ENCODE assay signal across 8 cellular contexts in the genomic region with DNA sequence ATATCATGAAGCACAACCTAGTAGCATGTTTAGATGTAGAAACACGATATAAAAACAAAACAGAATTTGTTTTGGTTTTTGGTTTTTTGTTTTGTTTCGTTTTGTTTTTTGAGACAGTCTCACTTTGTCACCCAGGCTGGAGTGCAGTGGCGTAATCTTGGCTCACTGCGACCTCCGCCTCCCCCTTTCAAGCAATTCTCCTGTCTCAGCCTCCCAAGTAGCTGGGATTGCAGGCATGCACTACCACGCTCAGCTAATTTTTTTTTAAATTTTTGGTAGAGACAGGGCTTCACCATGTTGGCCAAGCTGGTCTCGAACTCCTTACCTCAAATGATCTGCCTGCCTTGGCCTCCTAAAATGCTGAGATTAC.
DNase-seq lines count a peak whose midpoint lies in the region; ATAC-seq, FAIRE-seq and TF ChIP-seq lines count a peak whose summit lies in the region.
"Not testable (repeated sequence)": the region's sequence is repeated elsewhere in the genome, so short reads cannot be mapped to it uniquely, and the experiment has no call there.

No MANE protein-coding gene starts in this region.

- TF ChIP-seq CTCF in Loucy (conservative IDR thresholded peaks at IDR 0.05; ENCODE audit: low read length); activated CD8-positive, alpha-beta T cell treated with anti-CD3 and anti-CD28 coated beads for 36 hours (IDR thresholded peaks at IDR 0.05); astrocyte (IDR thresholded peaks at IDR 0.05; ENCODE audit: insufficient read depth, low read depth, low read length): not testable (repeated sequence)

- H3K79me2 ChIP-seq in Loucy (ENCODE audit: insufficient read depth, low read length); astrocyte (ENCODE audit: insufficient read depth, low read length): not testable (repeated sequence)

- H2AFZ ChIP-seq in Loucy (ENCODE audit: low read length); astrocyte (ENCODE audit: low read depth, low read length): not testable (repeated sequence)

- peaks cover 22% of the 10 kb centered on the region for H3K27me3 Mint-ChIP-seq in T-helper 2 cell treated with Interferon-gamma antibody and Interleukin-4, amounts not matched to agents 5 μg/mL and 100 μg/mL, for 36 hours (ENCODE audit: low read depth)
- peaks cover 12% of the 10 kb centered on the region for H3K27me3 Mint-ChIP-seq in activated CD8-positive, alpha-beta T cell treated with anti-CD3 and anti-CD28 coated beads for 36 hours
- not testable (repeated sequence) for H3K27me3 Mint-ChIP-seq in activated T-helper 17 cell treated with anti-CD3 and anti-CD28 coated beads, Interleukin-2, amount 50 U/mL, for 72 hours; astrocyte (ENCODE audit: low read depth, unreplicated experiment)
- peaks cover 16 to 22% (median 17%) of the 10 kb centered on the region in 3 donors for H3K27me3 Mint-ChIP-seq in immature natural killer cell (ENCODE audit: low read depth in 3 of 3)

- not testable (repeated sequence) for DNase-seq in T-helper 2 cell treated with Interferon-gamma antibody and Interleukin-4, amounts not matched to agents 5 μg/mL and 100 μg/mL, for 36 hours (ENCODE audit: low spot score); activated CD8-positive, alpha-beta T cell treated with anti-CD3 and anti-CD28 coated beads for 36 hours; astrocyte (ENCODE audit: low read depth); immature natural killer cell; stimulated activated effector memory CD8-positive, alpha-beta T cell treated with anti-CD3 and anti-CD28 coated beads, Interleukin-12 subunit alpha, Interleukin-12 subunit beta, amount 100 ng/mL, for 72 hours (ENCODE audit: low spot score in 2 of 2)

- peaks cover 9 to 46% (median 32%) of the 10 kb centered on the region in 10 experiments for H3K4me1 ChIP-seq in BLaER1 treated with 17β-estradiol and CSF1 and Interleukin-3, amounts not matched to agents 10 nM and 100 nM
- peaks cover 24% of the 10 kb centered on the region for H3K4me1 ChIP-seq in Loucy (ENCODE audit: insufficient read depth, low read length, poor library complexity, severe bottlenecking)
- peaks cover 13% of the 10 kb centered on the region for H3K4me1 ChIP-seq in astrocyte (ENCODE audit: insufficient read depth, low read length)

- H4K20me1 ChIP-seq in BLaER1 treated with 17β-estradiol and CSF1 and Interleukin-3, amounts not matched to agents 10 nM and 100 nM: peaks cover 0 to 11% (median 0%) of the 10 kb centered on the region in 11 experiments; a peak in 2 of 22 replicates
- not testable (repeated sequence) for H4K20me1 ChIP-seq in Loucy (ENCODE audit: insufficient read depth, low read length, poor library complexity, severe bottlenecking); astrocyte (ENCODE audit: insufficient read depth, low read length)

- H3K4me3 ChIP-seq in BLaER1 treated with 17β-estradiol and CSF1 and Interleukin-3, amounts not matched to agents 10 nM and 100 nM; Loucy (ENCODE audit: low read length, poor library complexity, severe bottlenecking); astrocyte (ENCODE audit: insufficient read depth, low read depth, low read length): not testable (repeated sequence)

- CTCF ChIA-PET in activated CD8-positive, alpha-beta T cell treated with anti-CD3 and anti-CD28 coated beads for 36 hours (lab: Charles Lee): interaction anchor here (0.9 to 1.9 kb wide), 3 partner anchors 9 to 50 kb away, joined by 3 to 4 read pairs (median 3); no protein-coding TSS in a partner anchor

- H3K4me3 Mint-ChIP-seq in T-helper 2 cell treated with Interferon-gamma antibody and Interleukin-4, amounts not matched to agents 5 μg/mL and 100 μg/mL, for 36 hours: peak overlapping the region; percentile 64
- not testable (repeated sequence) for H3K4me3 Mint-ChIP-seq in activated CD8-positive, alpha-beta T cell treated with anti-CD3 and anti-CD28 coated beads for 36 hours; astrocyte (ENCODE audit: unreplicated experiment)
- peak overlapping the region; percentile 19 for H3K4me3 Mint-ChIP-seq in activated T-helper 17 cell treated with anti-CD3 and anti-CD28 coated beads, Interleukin-2, amount 50 U/mL, for 72 hours
- H3K4me3 Mint-ChIP-seq in immature natural killer cell: peak overlapping the region; percentile 42 to 85 (median 71)
- peak overlapping the region; percentile 24 for H3K4me3 Mint-ChIP-seq in stimulated activated effector memory CD8-positive, alpha-beta T cell treated with anti-CD3 and anti-CD28 coated beads, Interleukin-12 subunit alpha, Interleukin-12 subunit beta, amount 100 ng/mL, for 72 hours

- intact Hi-C loops in activated CD8-positive, alpha-beta T cell treated with anti-CD3 and anti-CD28 coated beads for 36 hours (cut with micrococcal nuclease): loop anchor here (5.0 kb wide), 1 partner anchor 34 kb away; no protein-coding TSS in a partner anchor

- not testable (repeated sequence) for ATAC-seq in activated CD8-positive, alpha-beta T cell treated with anti-CD3 and anti-CD28 coated beads for 36 hours; activated T-helper 17 cell treated with anti-CD3 and anti-CD28 coated beads, Interleukin-2, amount 50 U/mL, for 72 hours (replicated peaks); stimulated activated effector memory CD8-positive, alpha-beta T cell treated with anti-CD3 and anti-CD28 coated beads, Interleukin-12 subunit alpha, Interleukin-12 subunit beta, amount 100 ng/mL, for 72 hours

- not testable (repeated sequence) for H3F3A ChIP-seq in Loucy (ENCODE audit: low read depth)

- H3K9me2 ChIP-seq in Loucy (replicated peaks; ENCODE audit: low read depth, low read length): not testable (repeated sequence)

- H3K36me3 ChIP-seq in BLaER1 treated with 17β-estradiol and CSF1 and Interleukin-3, amounts not matched to agents 10 nM and 100 nM; Loucy (ENCODE audit: insufficient read depth, low read length); astrocyte (ENCODE audit: insufficient read depth, low read length): not testable (repeated sequence)

- peak overlapping the region; percentile 87 for H3K27ac Mint-ChIP-seq in T-helper 2 cell treated with Interferon-gamma antibody and Interleukin-4, amounts not matched to agents 5 μg/mL and 100 μg/mL, for 36 hours
- H3K27ac Mint-ChIP-seq in activated CD8-positive, alpha-beta T cell treated with anti-CD3 and anti-CD28 coated beads for 36 hours: peak overlapping the region; percentile 48
- H3K27ac Mint-ChIP-seq in activated T-helper 17 cell treated with anti-CD3 and anti-CD28 coated beads, Interleukin-2, amount 50 U/mL, for 72 hours: peak overlapping the region; percentile 76
- H3K27ac Mint-ChIP-seq in astrocyte (ENCODE audit: unreplicated experiment): not testable (repeated sequence)
- peak overlapping the region in 5 of 6 donors; percentile 88 to 96 (median 90) for H3K27ac Mint-ChIP-seq in immature natural killer cell
- H3K27ac Mint-ChIP-seq in stimulated activated effector memory CD8-positive, alpha-beta T cell treated with anti-CD3 and anti-CD28 coated beads, Interleukin-12 subunit alpha, Interleukin-12 subunit beta, amount 100 ng/mL, for 72 hours: peak overlapping the region; percentile 74

- peak overlapping the region in 9 of 11 experiments; percentile 11 to 72 (median 56); a peak in 11 of 22 replicates for H3K4me2 ChIP-seq in BLaER1 treated with 17β-estradiol and CSF1 and Interleukin-3, amounts not matched to agents 10 nM and 100 nM
- peak overlapping the region; percentile 22 for H3K4me2 ChIP-seq in Loucy (ENCODE audit: low read depth, low read length, poor library complexity, severe bottlenecking)
- peak overlapping the region; percentile 45 for H3K4me2 ChIP-seq in astrocyte (ENCODE audit: low read length)

- peaks cover 0 to 11% (median 0%) of the 10 kb centered on the region in 11 experiments; a peak in 4 of 22 replicates for H3K9me3 ChIP-seq in BLaER1 treated with 17β-estradiol and CSF1 and Interleukin-3, amounts not matched to agents 10 nM and 100 nM (replicated peaks in 1 of 11)
- H3K9me3 ChIP-seq in Loucy (ENCODE audit: insufficient read depth, low read depth, low read length); astrocyte (ENCODE audit: insufficient read depth, low read depth, low read length): not testable (repeated sequence)

- H3K36me3 Mint-ChIP-seq in T-helper 2 cell treated with Interferon-gamma antibody and Interleukin-4, amounts not matched to agents 5 μg/mL and 100 μg/mL, for 36 hours (ENCODE audit: low read depth); activated CD8-positive, alpha-beta T cell treated with anti-CD3 and anti-CD28 coated beads for 36 hours (ENCODE audit: low read depth); activated T-helper 17 cell treated with anti-CD3 and anti-CD28 coated beads, Interleukin-2, amount 50 U/mL, for 72 hours (ENCODE audit: low read depth); astrocyte (ENCODE audit: low read depth, unreplicated experiment); immature natural killer cell; stimulated activated effector memory CD8-positive, alpha-beta T cell treated with anti-CD3 and anti-CD28 coated beads, Interleukin-12 subunit alpha, Interleukin-12 subunit beta, amount 100 ng/mL, for 72 hours: not testable (repeated sequence)

- POLR2A ChIA-PET in activated CD8-positive, alpha-beta T cell treated with anti-CD3 and anti-CD28 coated beads for 36 hours (lab: Charles Lee): interaction anchor here (0.7 to 1.0 kb wide), 3 partner anchors 10 to 47 kb away, joined by 3 to 5 read pairs (median 3); no protein-coding TSS in a partner anchor

- H3K4me1 Mint-ChIP-seq in T-helper 2 cell treated with Interferon-gamma antibody and Interleukin-4, amounts not matched to agents 5 μg/mL and 100 μg/mL, for 36 hours (ENCODE audit: low read depth): peaks cover 17% of the 10 kb centered on the region
- H3K4me1 Mint-ChIP-seq in activated CD8-positive, alpha-beta T cell treated with anti-CD3 and anti-CD28 coated beads for 36 hours (ENCODE audit: low read depth): peaks cover 27% of the 10 kb centered on the region
- H3K4me1 Mint-ChIP-seq in activated T-helper 17 cell treated with anti-CD3 and anti-CD28 coated beads, Interleukin-2, amount 50 U/mL, for 72 hours: not testable (repeated sequence)
- peaks cover 16% of the 10 kb centered on the region for H3K4me1 Mint-ChIP-seq in astrocyte (ENCODE audit: low read depth, unreplicated experiment)
- H3K4me1 Mint-ChIP-seq in immature natural killer cell: peaks cover 52 to 57% of the 10 kb centered on the region in 2 donors
- peaks cover 35% of the 10 kb centered on the region for H3K4me1 Mint-ChIP-seq in stimulated activated effector memory CD8-positive, alpha-beta T cell treated with anti-CD3 and anti-CD28 coated beads, Interleukin-12 subunit alpha, Interleukin-12 subunit beta, amount 100 ng/mL, for 72 hours

- not testable (repeated sequence) for H3K27me3 ChIP-seq in BLaER1 treated with 17β-estradiol and CSF1 and Interleukin-3, amounts not matched to agents 10 nM and 100 nM; Loucy (ENCODE audit: insufficient read depth, low read length, poor library complexity, severe bottlenecking); astrocyte (ENCODE audit: insufficient read depth, low read length)

- FAIRE-seq in astrocyte (lab: Jason Lieb, UNC): not testable (repeated sequence)

- peaks cover 15% of the 10 kb centered on the region for H3K9me3 Mint-ChIP-seq in T-helper 2 cell treated with Interferon-gamma antibody and Interleukin-4, amounts not matched to agents 5 μg/mL and 100 μg/mL, for 36 hours
- not testable (repeated sequence) for H3K9me3 Mint-ChIP-seq in activated CD8-positive, alpha-beta T cell treated with anti-CD3 and anti-CD28 coated beads for 36 hours; activated T-helper 17 cell treated with anti-CD3 and anti-CD28 coated beads, Interleukin-2, amount 50 U/mL, for 72 hours; astrocyte (ENCODE audit: unreplicated experiment); immature natural killer cell; stimulated activated effector memory CD8-positive, alpha-beta T cell treated with anti-CD3 and anti-CD28 coated beads, Interleukin-12 subunit alpha, Interleukin-12 subunit beta, amount 100 ng/mL, for 72 hours

- H3K27ac ChIP-seq in BLaER1 treated with 17β-estradiol and CSF1 and Interleukin-3, amounts not matched to agents 10 nM and 100 nM: not testable (repeated sequence)
- peak overlapping the region; percentile 60 for H3K27ac ChIP-seq in astrocyte (ENCODE audit: low read depth, low read length)

- H3K9ac ChIP-seq in BLaER1 treated with 17β-estradiol and CSF1 and Interleukin-3, amounts not matched to agents 10 nM and 100 nM; Loucy (ENCODE audit: low read depth, low read length, poor library complexity, severe bottlenecking); astrocyte (ENCODE audit: low read length): not testable (repeated sequence)
